ENCODE assay signal across 8 cellular contexts in the genomic region with DNA sequence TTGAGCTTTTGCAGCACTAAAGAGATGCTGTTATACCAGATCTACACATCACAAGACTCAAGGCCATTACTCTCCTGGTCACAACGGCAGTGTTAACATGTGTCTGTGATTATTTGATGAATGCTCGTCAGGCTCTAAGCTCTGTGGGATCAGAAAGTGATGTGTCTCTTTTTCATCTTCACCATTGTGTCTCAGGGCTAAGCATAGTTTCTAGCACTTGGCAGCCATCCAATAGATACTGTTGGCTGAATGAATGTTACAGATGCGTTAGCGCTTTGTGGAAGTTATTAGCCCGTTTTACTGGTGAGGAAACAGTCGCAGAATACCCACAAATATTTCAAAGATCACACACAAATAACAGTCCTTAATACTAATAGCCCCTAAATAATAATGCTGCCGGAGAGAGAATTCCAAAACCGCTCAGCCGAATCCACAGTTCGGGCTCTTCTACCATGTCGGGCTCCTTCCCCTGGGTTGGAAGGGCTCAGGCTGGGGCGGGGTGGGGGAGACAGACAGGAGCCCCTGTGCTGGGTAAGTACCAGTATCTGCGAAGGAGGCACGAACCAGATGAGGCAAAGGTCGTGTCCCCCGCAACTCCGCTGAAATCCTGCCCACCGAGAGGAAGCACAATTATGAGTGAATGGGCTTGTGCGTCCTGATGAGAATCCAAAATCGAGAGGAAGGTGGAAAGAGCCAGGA. TPM values are rescaled to one million over a fixed set of nuclear protein-coding genes. Genes with fewer than 3 reads are reported as not detected.
DNase-seq lines count a peak whose midpoint lies in the region; ATAC-seq, FAIRE-seq and TF ChIP-seq lines count a peak whose summit lies in the region.

No MANE protein-coding gene starts in this region.

- no peak for DNase-seq in GM18507 (ENCODE audit: extremely low spot score, insufficient read length, low read depth)
- DNase-seq in PC-3, result no peak
- DNase-seq in fibroblast of lung (ENCODE audit: low read depth in 2 of 2), result no peak
- DNase-seq in gastrocnemius medialis, result no peak
- DNase-seq in NCI-H187 treated with DMSO at 0.1 percent for 48 hours (lab: John Stamatoyannopoulos, UW), result no peak

- CTCF ChIA-PET in PC-3 (lab: Charles Lee), result no interaction called here

- H2AFZ ChIP-seq in PC-3 (ENCODE audit: low read length) (peak overlapping the region; percentile 88), fibroblast of lung (ENCODE audit: low read length) (no peak overlapping the region)

- H3K4me2 ChIP-seq in PC-3 (ENCODE audit: low read length) (peak overlapping the region; percentile 86; the same call in 1 of the 2 replicates), fibroblast of lung (ENCODE audit: extremely low read depth, insufficient read depth, low read length) (peak overlapping the region; percentile 84)

- FAIRE-seq in GM18507 (lab: Jason Lieb, UNC), result peak; percentile 69

- H3K79me2 ChIP-seq in PC-3 (ENCODE audit: low read length) (peaks cover 3% of the 10 kb centered on the region; the same call in 1 of the 2 replicates), fibroblast of lung (ENCODE audit: control insufficient read depth, insufficient read depth, low read length) (no peaks in the 10 kb centered on the region)

- H3K9me3 ChIP-seq in PC-3 (ENCODE audit: low read length), result no peaks in the 10 kb centered on the region
- H3K9me3 ChIP-seq in fibroblast of lung (ENCODE audit: control insufficient read depth, insufficient read depth, low read depth, low read length), result no peaks in the 10 kb centered on the region
- H3K9me3 ChIP-seq in gastrocnemius medialis, result no peaks in the 10 kb centered on the region

- no peaks in the 10 kb centered on the region for H3K36me3 ChIP-seq in PC-3 (ENCODE audit: low read depth, low read length)
- H3K36me3 ChIP-seq in fibroblast of lung (ENCODE audit: control insufficient read depth, insufficient read depth, low read length), result no peaks in the 10 kb centered on the region
- no peaks in the 10 kb centered on the region for H3K36me3 ChIP-seq in gastrocnemius medialis

- TF ChIP-seq POLR2A in gastrocnemius medialis (IDR thresholded peaks at IDR 0.05), result no peak

- intact Hi-C loops in PC-3 (cut with micrococcal nuclease), result no loop called here
- intact Hi-C loops in gastrocnemius medialis (cut with DNase I; ENCODE audit: low total_unique reads), result loop anchor here (2.0 to 5.0 kb wide), 2 partner anchors 64 to 665 kb away; a partner anchor contains a TSS

- H3K27me3 ChIP-seq in PC-3 (ENCODE audit: low read length), result no peaks in the 10 kb centered on the region
- H3K27me3 ChIP-seq in fibroblast of lung (ENCODE audit: control insufficient read depth, insufficient read depth, low read length), result peaks cover 17% of the 10 kb centered on the region
- H3K27me3 ChIP-seq in gastrocnemius medialis, result no peaks in the 10 kb centered on the region

- no peaks in the 10 kb centered on the region for H3K9me2 ChIP-seq in PC-3 (replicated peaks; ENCODE audit: low read length)

- BruUV-seq in PC-3 (replicated peaks; lab: Mats Ljungman, UMichigan), result no TSS peak

- POLR2A ChIA-PET in PC-3 (lab: Charles Lee; ENCODE audit: unreplicated experiment), result no interaction called here

- H3K27ac ChIP-seq in PC-3 (ENCODE audit: low read length) (no peak overlapping the region), fibroblast of lung (ENCODE audit: insufficient read depth, low read length) (no peak overlapping the region), gastrocnemius medialis (no peak overlapping the region)

- no peaks in the 10 kb centered on the region for H4K20me1 ChIP-seq in PC-3 (ENCODE audit: low read length)
- no peaks in the 10 kb centered on the region for H4K20me1 ChIP-seq in fibroblast of lung (ENCODE audit: control insufficient read depth, extremely low read depth, insufficient read depth, low read length)

- TF ChIP-seq CTCF in PC-3 (conservative IDR thresholded peaks at IDR 0.05; ENCODE audit: low read depth, low read length) (no peak), fibroblast of lung (conservative IDR thresholded peaks at IDR 0.05 in 1 of 2, IDR thresholded peaks at IDR 0.05 in 1 of 2; ENCODE audit: low read depth in 1 of 2, low read length in 2 of 2) (no peak), gastrocnemius medialis (IDR thresholded peaks at IDR 0.05 in 4 of 5, conservative IDR thresholded peaks at IDR 0.05 in 1 of 5) (no peak)

- H3K4me3 ChIP-seq in PC-3 (ENCODE audit: low read length), result no peak overlapping the region
- peak overlapping the region in 3 of 4 experiments; percentile 27 to 58 (median 55) for H3K4me3 ChIP-seq in fibroblast of lung (replicated peaks in 1 of 4; ENCODE audit: control extremely low read depth in 1 of 4, insufficient read depth in 1 of 4, low read depth in 3 of 4, low read length in 4 of 4)
- H3K4me3 ChIP-seq in gastrocnemius medialis, result peak overlapping the region; percentile 40 to 71 (median 56)

- no peak for ATAC-seq in PC-3
- ATAC-seq in gastrocnemius medialis, result no peak
- no peak for ATAC-seq in HG03520 (IDR thresholded peaks at IDR 0.05; ENCODE audit: unreplicated experiment)
- ATAC-seq in HG02973 (IDR thresholded peaks at IDR 0.05; ENCODE audit: unreplicated experiment), result no peak
- ATAC-seq in HG02763 (IDR thresholded peaks at IDR 0.05; ENCODE audit: unreplicated experiment), result no peak

- no peaks in the 10 kb centered on the region for H3F3A ChIP-seq in PC-3 (ENCODE audit: low read length, unreplicated experiment)

- in situ Hi-C loops in gastrocnemius medialis (cut with MboI; ENCODE audit: low sequenced_read_pairs in 4 of 4), result no loop called here

- H3K4me1 ChIP-seq in PC-3 (ENCODE audit: insufficient read depth, low read length) (peaks cover 11% of the 10 kb centered on the region; the same call in 1 of the 2 replicates), fibroblast of lung (ENCODE audit: control insufficient read depth, extremely low read depth, insufficient read depth, low read length) (peaks cover 3% of the 10 kb centered on the region), gastrocnemius medialis (peaks cover 6 to 11% of the 10 kb centered on the region in 2 donors)

- H3K9ac ChIP-seq in PC-3 (ENCODE audit: low read length) (no peak overlapping the region), fibroblast of lung (ENCODE audit: insufficient read depth, low read length) (no peak overlapping the region)

RNA-seq across cellular contexts. Expression of a gene that starts 1.1 kb away (rescaled TPM):
- total RNA-seq in PC-3 (2014; rRNA removed) (2.5 and 8.1 TPM in 2 replicates), fibroblast of lung (0.26 and 0.33 TPM in 2 replicates), gastrocnemius medialis (under 1 TPM in 2 of 4 donors, not detected in 2; 0.07 to 0.10 TPM)
- polyA plus RNA-seq in fibroblast of lung, result 0.09 and 0.24 TPM in 2 replicates
- 0.06 TPM in 2 replicates for polyA plus RNA-seq in fibroblast of lung (2012)
- polyA minus RNA-seq in fibroblast of lung (ENCODE audit: low replicate concordance), result 0.47 TPM in 1 of 2 replicates, not detected in the other
